In the genomic region with DNA sequence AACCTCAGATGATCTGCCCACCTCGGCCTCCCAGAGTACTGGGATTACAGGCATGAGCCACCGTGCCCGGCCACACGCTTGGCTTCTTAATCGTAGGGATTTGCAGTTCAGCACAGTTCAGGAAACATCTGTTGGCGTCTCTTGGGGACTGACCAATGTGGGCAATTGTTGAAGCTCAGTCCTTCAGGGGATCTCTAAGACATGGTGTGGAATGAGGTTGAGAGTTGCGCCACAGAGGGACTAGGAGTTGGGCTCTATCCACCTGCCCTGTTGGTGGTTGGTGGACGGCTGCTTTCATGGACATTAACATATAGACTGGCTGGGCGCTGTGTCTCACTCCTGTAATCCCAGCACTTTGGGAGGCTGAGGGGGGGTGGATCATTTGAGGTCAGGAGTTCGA, we compare ENCODE assay signal across 19 cellular contexts. TPM values are rescaled to one million over a fixed set of nuclear protein-coding genes. Genes with fewer than 3 reads are reported as not detected.
DNase-seq lines count a peak whose midpoint lies in the region; ATAC-seq and TF ChIP-seq lines count a peak whose summit lies in the region.
"Had no signal": no experiment of that assay in that cellular context is flagged by ENCODE, and none has a peak within 500 bp of the region (broad histone marks: within the 10 kb centered on the region; RNA-seq: fewer than 3 reads in every experiment).

No MANE protein-coding gene starts in this region.

- H3K27me3 ChIP-seq in BLaER1 (no peaks in the 10 kb centered on the region), SJCRH30 (no peaks in the 10 kb centered on the region), spleen (replicated peaks in 1 of 7) (no peaks in the 10 kb centered on the region)

- H3K27me3 Mint-ChIP-seq in T-helper 17 cell: no peaks in the 10 kb centered on the region

- peaks cover 28% of the 10 kb centered on the region for H3K4me1 ChIP-seq in BLaER1
- no peaks in the 10 kb centered on the region for H3K4me1 ChIP-seq in SJCRH30
- H3K4me1 ChIP-seq in spleen: no peaks in the 10 kb centered on the region
- H3K4me1 ChIP-seq: HAP-1 had no signal

- peak overlapping the region; percentile 64 for H3K4me2 ChIP-seq in BLaER1

- intact Hi-C loops in spleen (cut with DNase I; ENCODE audit: low total_unique reads): no loop called here
- intact Hi-C loops in posterior vena cava (cut with DNase I): no loop called here

- H3K4me1 Mint-ChIP-seq in T-helper 17 cell: peaks cover 2% of the 10 kb centered on the region
- H3K4me1 Mint-ChIP-seq: B cell; CD4-positive, alpha-beta memory T cell had no signal

- no peak overlapping the region for H3K4me3 Mint-ChIP-seq in T-helper 17 cell
- H3K4me3 Mint-ChIP-seq: B cell; CD4-positive, alpha-beta memory T cell; HFFc6 had no signal

- TF ChIP-seq POLR2A in NB4 (IDR thresholded peaks at IDR 0.05; ENCODE audit: extremely low read depth, insufficient read length): no peak
- TF ChIP-seq POLR2A in spleen (IDR thresholded peaks at IDR 0.05): no peak

- H3K36me3 ChIP-seq in BLaER1 (peaks cover 16% of the 10 kb centered on the region; the same call in 1 of the 2 replicates), SJCRH30 (no peaks in the 10 kb centered on the region), spleen (no peaks in the 10 kb centered on the region)
- H3K36me3 ChIP-seq: HAP-1 had no signal

- H3K9ac ChIP-seq in BLaER1: no peak overlapping the region

- H3K27ac Mint-ChIP-seq in T-helper 17 cell: no peak overlapping the region
- H3K27ac Mint-ChIP-seq: B cell; CD4-positive, alpha-beta memory T cell; HFFc6 had no signal

- WGBS in spleen, 5 donors: 56 to 77% (median 61%) methylated on average over 9 to 10 of the region's 10 CpGs

- no peaks in the 10 kb centered on the region for H3K36me3 Mint-ChIP-seq in T-helper 17 cell (ENCODE audit: low read depth)

- H3K27ac ChIP-seq in BLaER1 (peak overlapping the region; percentile 58), SJCRH30 (no peak overlapping the region), spleen (no peak overlapping the region)
- H3K27ac ChIP-seq: 22Rv1 had no signal

- no peak for ATAC-seq in HG02938 (IDR thresholded peaks at IDR 0.05; ENCODE audit: unreplicated experiment)
- no peak for ATAC-seq in T-helper 17 cell

- no peaks in the 10 kb centered on the region for H4K20me1 ChIP-seq in BLaER1

- peak; percentile 34 for DNase-seq in NB4 (ENCODE audit: low read depth)
- DNase-seq in SJCRH30: peak; percentile 25 to 38
- peak; percentile 50 for DNase-seq in spleen
- no peak for DNase-seq in T-helper 17 cell
- DNase-seq in posterior vena cava (ENCODE audit: low spot score): no peak
- DNase-seq: C1 segment of cervical spinal cord; Calu3; CD4-positive, alpha-beta memory T cell; COR-L47; DMS53; DMS79 treated with DMSO at 0.1 percent for 48 hours; GF-D8; GOT3; HFFc6 had no signal

- no peak for TF ChIP-seq CTCF in NB4 (IDR thresholded peaks at IDR 0.05; ENCODE audit: low read depth, low read length)
- TF ChIP-seq CTCF in spleen (IDR thresholded peaks at IDR 0.05 in 8 of 11, conservative IDR thresholded peaks at IDR 0.05 in 3 of 11): no peak

- H3K9me3 ChIP-seq in BLaER1 (peaks cover 66% of the 10 kb centered on the region), SJCRH30 (replicated peaks) (peaks cover 19% of the 10 kb centered on the region), spleen (peaks cover 7 to 57% (median 52%) of the 10 kb centered on the region in 8 donors), T-helper 17 cell (ENCODE audit: control insufficient read depth, low read length, poor library complexity, severe bottlenecking) (no peaks in the 10 kb centered on the region)

- H3K4me3 ChIP-seq in BLaER1 (no peak overlapping the region), NB4 (ENCODE audit: low read depth, low read length) (no peak overlapping the region), SJCRH30 (no peak overlapping the region), spleen (no peak overlapping the region)
- H3K4me3 ChIP-seq: HAP-1 had no signal

RNA-seq across cellular contexts. Expression of a gene that starts 37.3 kb away (rescaled TPM):
- total RNA-seq in SJCRH30 (2014; rRNA removed; shearing (Covaris generic)): 35.7 and 36.0 TPM in 2 replicates
- total RNA-seq in spleen (100 to 1,000 TPM in 1 of 7 donors, 10 to 100 TPM in 6; 66.2 to 107 (median 84.2) TPM), T-helper 17 cell (10 to 100 TPM; 61.1 to 69.4 TPM), posterior vena cava (10 to 100 TPM; 34.6 to 36.5 TPM)
- polyA plus RNA-seq in spleen: 10 to 100 TPM; 14.6 to 50.9 (median 29.6) TPM

Comparison
In these comparisons a context has a peak if more than half of its experiments do, and no peak if none do; other contexts are left out.
1. DNase-seq: peak in NB4 (single experiment), SJCRH30 (2 of 2) and spleen (single experiment); none in T-helper 17 cell (0 of 3) and posterior vena cava (single experiment).